Comparison of ENCODE assay signal across 8 cellular contexts in genomic region chr3:184175981-184176376, GRCh38.
A peak's percentile ranks its signal among the peaks of the same experiment; 100 is the strongest.
DNase-seq lines count a peak whose midpoint lies in the region; ATAC-seq and TF ChIP-seq lines count a peak whose summit lies in the region.

No MANE protein-coding gene starts in this region.

- H3F3A ChIP-seq in SU-DHL-6 (ENCODE audit: insufficient read depth) = 0 out of 2 replicates have a peak, but pooled peaks cover 6% of the 10 kb centered on the region

- H3K9ac ChIP-seq in SU-DHL-6 (ENCODE audit: low read length) = peak overlapping the region; percentile 96
- H3K9ac ChIP-seq in rectal smooth muscle tissue (ENCODE audit: low read length) = no peak overlapping the region

- H3K4me3 ChIP-seq in GM08714 (ENCODE audit: low read length) = peak overlapping the region; percentile 68
- peak overlapping the region; percentile 83 for H3K4me3 ChIP-seq in SU-DHL-6 (ENCODE audit: insufficient read depth, low read length, poor library complexity, severe bottlenecking)
- peak overlapping the region; percentile 91 for H3K4me3 ChIP-seq in fibroblast of mammary gland (ENCODE audit: control insufficient read depth, low read depth, low read length)
- peak overlapping the region; percentile 95 for H3K4me3 ChIP-seq in rectal smooth muscle tissue (ENCODE audit: low read length)

- peak overlapping the region; percentile 80 for H3K4me2 ChIP-seq in SU-DHL-6 (ENCODE audit: low read depth, low read length, poor library complexity, severe bottlenecking)

- no peaks in the 10 kb centered on the region for H3K9me2 ChIP-seq in SU-DHL-6 (replicated peaks; ENCODE audit: insufficient read depth, low read length)

- peaks cover 22% of the 10 kb centered on the region for H3K4me1 ChIP-seq in rectal smooth muscle tissue (ENCODE audit: control insufficient read depth, insufficient read depth, low read length)

- no peak overlapping the region for H2AFZ ChIP-seq in SU-DHL-6 (ENCODE audit: low read depth, low read length, severe bottlenecking)

- ATAC-seq in HG03469 (IDR thresholded peaks at IDR 0.05; ENCODE audit: unreplicated experiment) (no peak), HG02981 (IDR thresholded peaks at IDR 0.05; ENCODE audit: unreplicated experiment) (no peak)

- H3K27ac ChIP-seq in SU-DHL-6 (ENCODE audit: low read depth, low read length) = no peak overlapping the region
- peak overlapping the region; percentile 94 for H3K27ac ChIP-seq in rectal smooth muscle tissue (ENCODE audit: low read depth, low read length)

- no peaks in the 10 kb centered on the region for H3K9me3 ChIP-seq in SU-DHL-6 (ENCODE audit: insufficient read depth, low read length)

- H4K20me1 ChIP-seq in SU-DHL-6 (ENCODE audit: low read depth, low read length) = no peaks in the 10 kb centered on the region

- H3K36me3 ChIP-seq in SU-DHL-6 (ENCODE audit: low read length) = no peaks in the 10 kb centered on the region
- H3K36me3 ChIP-seq in rectal smooth muscle tissue (ENCODE audit: control insufficient read depth, insufficient read depth, low read length) = peaks cover 41% of the 10 kb centered on the region

- H3K27me3 ChIP-seq in SU-DHL-6 (ENCODE audit: low read length) (no peaks in the 10 kb centered on the region), rectal smooth muscle tissue (ENCODE audit: control insufficient read depth, insufficient read depth, low read length) (no peaks in the 10 kb centered on the region)

- DNase-seq in fibroblast of mammary gland (ENCODE audit: low read depth) = no peak
- no peak for DNase-seq in Ammon's horn (ENCODE audit: low spot score)
- no peak for DNase-seq in NCI-H526 treated with DMSO at 0.1 percent for 48 hours (lab: John Stamatoyannopoulos, UW)

- peaks cover 24% of the 10 kb centered on the region for H3K79me2 ChIP-seq in SU-DHL-6 (ENCODE audit: insufficient read depth, low read length)

- TF ChIP-seq CTCF in SU-DHL-6 (IDR thresholded peaks at IDR 0.05; ENCODE audit: insufficient read depth, low read length, poor library complexity, severe bottlenecking) (no peak), fibroblast of mammary gland (conservative IDR thresholded peaks at IDR 0.05; ENCODE audit: control insufficient read depth, insufficient read depth, low read depth, low read length) (no peak)
